In genomic region chr9:28439688-28440087, GRCh38 we compare ENCODE assay signal across 17 cellular contexts.
A peak's percentile ranks its signal among the peaks of the same experiment; 100 is the strongest.
DNase-seq lines count a peak whose midpoint lies in the region; ATAC-seq, FAIRE-seq and TF ChIP-seq lines count a peak whose summit lies in the region.
"Had no signal": no experiment of that assay in that cellular context is flagged by ENCODE, and none has a peak within 500 bp of the region (broad histone marks: within the 10 kb centered on the region; RNA-seq: fewer than 3 reads in every experiment).

No MANE protein-coding gene starts in this region.

- no peak overlapping the region for H3K18ac ChIP-seq in neuronal stem cell (ENCODE audit: low read length)

- H3K4me1 ChIP-seq in neuronal stem cell (ENCODE audit: control insufficient read depth in 2 of 2, insufficient read depth in 1 of 2, low read depth in 1 of 2, low read length in 2 of 2) = no peaks in the 10 kb centered on the region
- H3K4me1 ChIP-seq: BLaER1 treated with 17β-estradiol and CSF1 and Interleukin-3, amounts not matched to agents 10 nM and 100 nM had no signal

- peak overlapping the region; percentile 34 for H2AFZ ChIP-seq in neuronal stem cell (ENCODE audit: low read length)
- H2AFZ ChIP-seq: GM23248 had no signal

- ATAC-seq in HG03097 (IDR thresholded peaks at IDR 0.05; ENCODE audit: low FRiP score, unreplicated experiment) = no peak
- ATAC-seq: GM12878 had no signal

- no peak overlapping the region for H2BK12ac ChIP-seq in neuronal stem cell (ENCODE audit: low read length)

- H2BK120ac ChIP-seq in neuronal stem cell (ENCODE audit: low read depth, low read length) = no peak overlapping the region

- H3K9me3 ChIP-seq in neuronal stem cell (replicated peaks in 1 of 2; ENCODE audit: control insufficient read depth in 2 of 2, insufficient read depth in 1 of 2, low read depth in 1 of 2, low read length in 2 of 2) = peaks cover 2 to 7% of the 10 kb centered on the region in 2 donors

- no peak overlapping the region for H3K23ac ChIP-seq in neuronal stem cell (ENCODE audit: low read depth, low read length, poor library complexity)

- no peak overlapping the region for H3K14ac ChIP-seq in neuronal stem cell (ENCODE audit: low read length)

- no CpG with 5 or more reads among the region's 3 CpGs for WGBS in neuronal stem cell (ENCODE audit: extremely low coverage in 2 of 2, insufficient read length in 2 of 2, insufficient replicate concordance in 1 of 2), 2 donors

- no peak overlapping the region for H2BK5ac ChIP-seq in neuronal stem cell (ENCODE audit: low read length)

- H3K79me1 ChIP-seq in neuronal stem cell (ENCODE audit: low read depth, low read length) = no peaks in the 10 kb centered on the region

- DNase-seq in HPDE6-E6E7 (ENCODE audit: extremely low spot score) (peak; percentile 29), RWPE1 (ENCODE audit: low spot score) (peak; percentile 15), bronchial epithelial cell (ENCODE audit: low read depth) (peak; percentile 46), neuronal stem cell (ENCODE audit: low spot score) (no peak), HT-29 (ENCODE audit: low spot score) (no peak), hippocampal formation (lab: John Stamatoyannopoulos, UW) (no peak)
- DNase-seq: 8988T; Calu3; CD4-positive, CD25-positive, alpha-beta regulatory T cell; DMS 273 treated with DMSO at 0.1 percent for 48 hours; GM23248; H7; IMR-90 had no signal

- TF ChIP-seq CTCF in RWPE1 (conservative IDR thresholded peaks at IDR 0.05; ENCODE audit: low read depth) = no peak
- no peak for TF ChIP-seq CTCF in bronchial epithelial cell (IDR thresholded peaks at IDR 0.05; ENCODE audit: insufficient read depth, low read length, severe bottlenecking)

- no peak overlapping the region for H3K4ac ChIP-seq in neuronal stem cell (ENCODE audit: low read length)

- H4K91ac ChIP-seq in neuronal stem cell (ENCODE audit: low read depth, low read length, poor library complexity) = no peak overlapping the region

- no peak overlapping the region for H2BK15ac ChIP-seq in neuronal stem cell (ENCODE audit: low read length)

- H3K27me3 ChIP-seq in bronchial epithelial cell (ENCODE audit: control insufficient read depth, insufficient read depth, low read length) (no peaks in the 10 kb centered on the region), neuronal stem cell (ENCODE audit: control insufficient read depth in 3 of 3, insufficient read depth in 3 of 3, low read depth in 1 of 3, low read length in 3 of 3) (no peaks in the 10 kb centered on the region)
- H3K27me3 ChIP-seq: BLaER1 treated with 17β-estradiol and CSF1 and Interleukin-3, amounts not matched to agents 10 nM and 100 nM had no signal

- FAIRE-seq in bronchial epithelial cell (lab: Jason Lieb, UNC) = peak; percentile 73
- FAIRE-seq: GM12878, GM18507 had no signal

- CTCF ChIA-PET in RWPE1 (lab: Yijun Ruan, JAX) = no interaction called here

- H3K4me3 ChIP-seq in bronchial epithelial cell (ENCODE audit: low read depth, low read length) (no peak overlapping the region), neuronal stem cell (ENCODE audit: low read length in 2 of 2) (no peak overlapping the region)
- H3K4me3 ChIP-seq: BLaER1 treated with 17β-estradiol and CSF1 and Interleukin-3, amounts not matched to agents 10 nM and 100 nM; GM12878; GM23248 had no signal

- H3K4me2 ChIP-seq in neuronal stem cell (ENCODE audit: insufficient read depth, low read length, poor library complexity, severe bottlenecking) = no peak overlapping the region
- H3K4me2 ChIP-seq: BLaER1 treated with 17β-estradiol and CSF1 and Interleukin-3, amounts not matched to agents 10 nM and 100 nM had no signal

- POLR2A ChIA-PET in RWPE1 (lab: Yijun Ruan, JAX; ENCODE audit: low non-redundant PET) = no interaction called here

- no peak overlapping the region for H2AK5ac ChIP-seq in neuronal stem cell (ENCODE audit: low read depth, low read length)

- H3K36me3 ChIP-seq in bronchial epithelial cell (ENCODE audit: control insufficient read depth, insufficient read depth, low read length) (no peaks in the 10 kb centered on the region), neuronal stem cell (replicated peaks in 1 of 2; ENCODE audit: control insufficient read depth in 2 of 2, insufficient read depth in 2 of 2, low read length in 2 of 2) (no peaks in the 10 kb centered on the region)
- H3K36me3 ChIP-seq: BLaER1 treated with 17β-estradiol and CSF1 and Interleukin-3, amounts not matched to agents 10 nM and 100 nM had no signal

- no peak overlapping the region for H4K8ac ChIP-seq in neuronal stem cell (ENCODE audit: low read depth, low read length)

- no peak overlapping the region for H3K9ac ChIP-seq in neuronal stem cell (ENCODE audit: low read depth, low read length, poor library complexity)
- H3K9ac ChIP-seq: BLaER1 treated with 17β-estradiol and CSF1 and Interleukin-3, amounts not matched to agents 10 nM and 100 nM; GM23248 had no signal

- H3K27ac ChIP-seq in RWPE1 = no peak overlapping the region
- no peak overlapping the region for H3K27ac ChIP-seq in neuronal stem cell (replicated peaks; ENCODE audit: low read length)
- H3K27ac ChIP-seq: BLaER1 treated with 17β-estradiol and CSF1 and Interleukin-3, amounts not matched to agents 10 nM and 100 nM; GM23248 had no signal

Comparison
In these comparisons a context has a peak if more than half of its experiments do, and no peak if none do; other contexts are left out.
1. DNase-seq: peak in HPDE6-E6E7 (single experiment), RWPE1 (single experiment) and bronchial epithelial cell (single experiment); none in neuronal stem cell (single experiment), HT-29 (single experiment) and hippocampal formation (0 of 2).